9 cellular contexts compared by ENCODE assay signal in the genomic region with DNA sequence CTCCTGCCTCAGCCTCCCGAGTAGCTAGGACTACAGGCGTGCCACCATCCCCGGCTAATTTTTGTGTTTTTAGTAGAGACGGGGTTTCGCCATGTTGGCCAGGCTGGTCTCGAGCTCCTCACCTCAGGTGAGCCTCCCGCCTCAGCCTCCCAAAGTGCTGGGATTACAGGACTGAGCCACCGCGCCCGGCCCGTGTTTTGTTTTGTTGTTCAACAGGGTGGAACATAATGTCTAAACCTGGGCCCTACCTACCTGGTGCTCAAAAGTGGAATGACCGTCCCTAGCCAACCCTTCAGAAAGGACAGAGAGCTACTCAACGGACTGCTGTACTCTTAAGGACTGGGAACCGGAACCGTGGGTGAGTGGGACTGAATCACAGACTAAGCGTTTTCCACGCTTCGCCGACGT. TPM values are rescaled to one million over a fixed set of nuclear protein-coding genes. Genes with fewer than 3 reads are reported as not detected.
DNase-seq lines count a peak whose midpoint lies in the region; ATAC-seq and TF ChIP-seq lines count a peak whose summit lies in the region.
"Had no signal": no experiment of that assay in that cellular context is flagged by ENCODE, and none has a peak within 500 bp of the region (broad histone marks: within the 10 kb centered on the region; RNA-seq: fewer than 3 reads in every experiment).

No MANE protein-coding gene starts in this region.

- peak overlapping the region; percentile 97 for H3K27ac Mint-ChIP-seq in activated naive CD8-positive, alpha-beta T cell treated with anti-CD3 and anti-CD28 coated beads, Interleukin-2, amount 50 U/mL, for 24 hours

- H3K9me3 ChIP-seq in tibial artery, result no peaks in the 10 kb centered on the region

- no peak for TF ChIP-seq CTCF in tibial artery (IDR thresholded peaks at IDR 0.05)

- H3K4me3 Mint-ChIP-seq in activated T-cell treated with anti-CD3 and anti-CD28 coated beads, Interleukin-2, amount 50 U/mL, for 4 hours, result peak overlapping the region; percentile 99
- peak overlapping the region; percentile 98 for H3K4me3 Mint-ChIP-seq in activated naive CD8-positive, alpha-beta T cell treated with anti-CD3 and anti-CD28 coated beads, Interleukin-2, amount 50 U/mL, for 24 hours

- DNase-seq in activated T-cell treated with anti-CD3 and anti-CD28 coated beads, Interleukin-2, amount 50 U/mL, for 4 hours, result no peak
- DNase-seq in activated T-cell treated with anti-CD3 and anti-CD28 coated beads for 4 hours, result no peak
- DNase-seq in activated naive CD8-positive, alpha-beta T cell treated with anti-CD3 and anti-CD28 coated beads, Interleukin-2, amount 50 U/mL, for 24 hours, result no peak
- DNase-seq in tibial artery, result peak in 1 of 2 donors; percentile 28
- DNase-seq in GM19238 (ENCODE audit: insufficient read length, low spot score), result no peak
- no peak for DNase-seq in activated effector memory CD4-positive, alpha-beta T cell treated with anti-CD3 and anti-CD28 coated beads, Interleukin-2, amount 50 U/mL, for 16 hours

- peaks cover 43% of the 10 kb centered on the region for H3K4me1 Mint-ChIP-seq in activated T-cell treated with anti-CD3 and anti-CD28 coated beads, Interleukin-2, amount 50 U/mL, for 4 hours (ENCODE audit: low read depth)
- peaks cover 46% of the 10 kb centered on the region for H3K4me1 Mint-ChIP-seq in activated naive CD8-positive, alpha-beta T cell treated with anti-CD3 and anti-CD28 coated beads, Interleukin-2, amount 50 U/mL, for 24 hours

- no peak for ATAC-seq in activated T-cell treated with anti-CD3 and anti-CD28 coated beads, Interleukin-2, amount 50 U/mL, for 4 hours
- no peak for ATAC-seq in activated naive CD8-positive, alpha-beta T cell treated with anti-CD3 and anti-CD28 coated beads, Interleukin-2, amount 50 U/mL, for 24 hours
- no peak for ATAC-seq in GM18520 (IDR thresholded peaks at IDR 0.05; ENCODE audit: unreplicated experiment)

- intact Hi-C loops in tibial artery (cut with DNase I; ENCODE audit: low total_unique reads), result no loop called here

- H3K4me3 ChIP-seq in tibial artery, result peak overlapping the region; percentile 77 to 78

- peaks cover 0 to 27% (median 24%) of the 10 kb centered on the region in 4 donors for H3K4me1 ChIP-seq in tibial artery

- peak overlapping the region; percentile 94 for H3K27ac ChIP-seq in layer of hippocampus (ENCODE audit: low read depth, low read length)
- peak overlapping the region; percentile 87 to 92 for H3K27ac ChIP-seq in tibial artery

- no peaks in the 10 kb centered on the region for H3K27me3 ChIP-seq in layer of hippocampus (ENCODE audit: control insufficient read depth, insufficient read depth, low read length)
- H3K27me3 ChIP-seq in tibial artery, result no peaks in the 10 kb centered on the region

- no peaks in the 10 kb centered on the region for H3K9me3 Mint-ChIP-seq in activated T-cell treated with anti-CD3 and anti-CD28 coated beads, Interleukin-2, amount 50 U/mL, for 4 hours
- no peaks in the 10 kb centered on the region for H3K9me3 Mint-ChIP-seq in activated naive CD8-positive, alpha-beta T cell treated with anti-CD3 and anti-CD28 coated beads, Interleukin-2, amount 50 U/mL, for 24 hours

- no peaks in the 10 kb centered on the region for H3K36me3 ChIP-seq in tibial artery

- peaks cover 11% of the 10 kb centered on the region for H3K36me3 Mint-ChIP-seq in activated T-cell treated with anti-CD3 and anti-CD28 coated beads, Interleukin-2, amount 50 U/mL, for 4 hours (ENCODE audit: insufficient read depth)
- H3K36me3 Mint-ChIP-seq in activated naive CD8-positive, alpha-beta T cell treated with anti-CD3 and anti-CD28 coated beads, Interleukin-2, amount 50 U/mL, for 24 hours (ENCODE audit: low read depth), result peaks cover 33% of the 10 kb centered on the region

- no peaks in the 10 kb centered on the region for H3K27me3 Mint-ChIP-seq in activated T-cell treated with anti-CD3 and anti-CD28 coated beads, Interleukin-2, amount 50 U/mL, for 4 hours (ENCODE audit: low read depth)
- H3K27me3 Mint-ChIP-seq in activated naive CD8-positive, alpha-beta T cell treated with anti-CD3 and anti-CD28 coated beads, Interleukin-2, amount 50 U/mL, for 24 hours, result no peaks in the 10 kb centered on the region

RNA-seq across cellular contexts. Expression of a gene that starts 0.8 kb away (rescaled TPM):
- total RNA-seq in activated T-cell treated with anti-CD3 and anti-CD28 coated beads, Interleukin-2, amount 50 U/mL, for 4 hours, result 10 to 100 TPM; 73.5 to 82.2 (median 79.7) TPM

RNA-seq across cellular contexts. Expression of a gene that starts 11.7 kb away (rescaled TPM):
- total RNA-seq in activated T-cell treated with anti-CD3 and anti-CD28 coated beads, Interleukin-2, amount 50 U/mL, for 4 hours, result under 1 TPM in 1 of 3 donors, not detected in 2; 0.05 TPM
- total RNA-seq: dermis microvascular lymphatic vessel endothelial cell had no signal

RNA-seq across cellular contexts. Expression of a gene that starts 16.6 kb away (rescaled TPM):
- total RNA-seq in activated T-cell treated with anti-CD3 and anti-CD28 coated beads, Interleukin-2, amount 50 U/mL, for 4 hours, result 100 to 1,000 TPM; 321 to 471 (median 409) TPM

RNA-seq across cellular contexts. Expression of a gene that starts 22.2 kb away (rescaled TPM):
- 1 to 10 TPM in 1 of 3 donors, under 1 TPM in 2; 0.34 to 1.6 (median 0.76) TPM for total RNA-seq in activated T-cell treated with anti-CD3 and anti-CD28 coated beads, Interleukin-2, amount 50 U/mL, for 4 hours
- total RNA-seq: dermis microvascular lymphatic vessel endothelial cell had no signal

RNA-seq across cellular contexts. Expression of a gene that starts 26.2 kb away (rescaled TPM):
- total RNA-seq in activated T-cell treated with anti-CD3 and anti-CD28 coated beads, Interleukin-2, amount 50 U/mL, for 4 hours, result 10 to 100 TPM; 35.2 to 40.9 (median 40.7) TPM
